25 cellular contexts compared by ENCODE assay signal in genomic region chr22:26784772-26785171, GRCh38.
DNase-seq lines count a peak whose midpoint lies in the region; ATAC-seq, FAIRE-seq and TF ChIP-seq lines count a peak whose summit lies in the region.
"Had no signal": no experiment of that assay in that cellular context is flagged by ENCODE, and none has a peak within 500 bp of the region (broad histone marks: within the 10 kb centered on the region; RNA-seq: fewer than 3 reads in every experiment).

No MANE protein-coding gene starts in this region.

- DNase-seq in K562 (ENCODE audit: extremely low read depth in 1 of 4, low spot score in 3 of 4) (no peak), nephron progenitor cell (no peak), NCI-H1436 (lab: John Stamatoyannopoulos, UW) (no peak), A172 (ENCODE audit: low spot score) (no peak)
- DNase-seq in stimulated activated naive CD8-positive, alpha-beta T cell treated with anti-CD3 and anti-CD28 coated beads, Interleukin-15, Interleukin-2, amounts not matched to agents 100 U/mL and 50 U/mL, for 24 hours, result no peak
- DNase-seq: 8988T; AML-193; C1 segment of cervical spinal cord; CD4-positive, alpha-beta memory T cell; CD4-positive, CD25-positive, alpha-beta regulatory T cell; CD8-positive, alpha-beta memory T cell; COR-L47; DMS 273 treated with DMSO at 0.1 percent for 48 hours; DMS153; DMS53; DMS79; DND-41; EL; GDM1 had no signal

- no peak for TF ChIP-seq EP300 in K562 (IDR thresholded peaks at IDR 0.05; ENCODE audit: low read length)

- H4K20me1 ChIP-seq in K562 (replicated peaks; ENCODE audit: control insufficient read depth, insufficient read depth, low read length), result no peaks in the 10 kb centered on the region

- TF ChIP-seq POLR2A in K562 (conservative IDR thresholded peaks at IDR 0.05), result no peak

- TF ChIP-seq RAD21 in K562 (CRISPR knock-in tag; conservative IDR thresholded peaks at IDR 0.05 in 1 of 2, IDR thresholded peaks at IDR 0.05 in 1 of 2), result no peak

- peak overlapping the region; percentile 67 for H3K27ac Mint-ChIP-seq in nephron progenitor cell
- H3K27ac Mint-ChIP-seq: B cell, CD14-positive monocyte had no signal

- H3K4me1 ChIP-seq in K562 (replicated peaks in 1 of 2; ENCODE audit: control insufficient read depth in 2 of 2, insufficient read depth in 2 of 2, low read length in 2 of 2), result no peaks in the 10 kb centered on the region
- H3K4me1 ChIP-seq: A549 had no signal

- H3K27ac ChIP-seq in K562 (ENCODE audit: extremely low read depth, low read depth, low read length), result no peak overlapping the region
- H3K27ac ChIP-seq: A549 had no signal

- H3K4me1 Mint-ChIP-seq in nephron progenitor cell, result peaks cover 42% of the 10 kb centered on the region

- no peaks in the 10 kb centered on the region for H3K27me3 ChIP-seq in K562 (ENCODE audit: control insufficient read depth in 2 of 2, insufficient read depth in 2 of 2, low read length in 2 of 2)

- no peaks in the 10 kb centered on the region for H3K9me3 ChIP-seq in K562 (replicated peaks; ENCODE audit: control insufficient read depth, insufficient read depth, low read depth, low read length)

- H3K4me2 ChIP-seq in K562 (ENCODE audit: insufficient read depth, low read length), result no peak overlapping the region
- H3K4me2 ChIP-seq: A549 had no signal

- CTCF ChIA-PET in K562 (lab: Yijun Ruan, JAX; ENCODE audit: low intra/inter-chr PET ratio), result no interaction called here

- H3K9ac ChIP-seq in K562 (ENCODE audit: insufficient read depth in 1 of 2, low read depth in 2 of 2, low read length in 2 of 2), result no peak overlapping the region

- H3K9me3 Mint-ChIP-seq in nephron progenitor cell, result peaks cover 13% of the 10 kb centered on the region
- H3K9me3 Mint-ChIP-seq: CD4-positive, alpha-beta memory T cell; CD8-positive, alpha-beta memory T cell had no signal

- FAIRE-seq in K562 (lab: Jason Lieb, UNC), result no peak
- FAIRE-seq: A549, GM12878, GM12892, GM18507 had no signal

- no peaks in the 10 kb centered on the region for H3K79me2 ChIP-seq in K562 (ENCODE audit: control insufficient read depth, insufficient read depth, low read length)

- ATAC-seq in K562, result no peak
- no peak for ATAC-seq in stimulated activated naive CD8-positive, alpha-beta T cell treated with anti-CD3 and anti-CD28 coated beads, Interleukin-15, Interleukin-2, amounts not matched to agents 100 U/mL and 50 U/mL, for 24 hours
- ATAC-seq: A549, GM12878 had no signal

- no TSS peak for BruUV-seq in K562 (replicated peaks; lab: Mats Ljungman, UMichigan)

- peaks cover 17% of the 10 kb centered on the region for H3K27me3 Mint-ChIP-seq in nephron progenitor cell (ENCODE audit: low read depth, poor library complexity)
- H3K27me3 Mint-ChIP-seq: B cell; CD4-positive, alpha-beta memory T cell; CD4-positive, CD25-positive, alpha-beta regulatory T cell; CD8-positive, alpha-beta memory T cell had no signal

- H3K36me3 Mint-ChIP-seq in nephron progenitor cell (ENCODE audit: low read depth), result peaks cover 16% of the 10 kb centered on the region

- H2AFZ ChIP-seq in K562 (ENCODE audit: low read depth, low read length), result no peak overlapping the region

- H3K36me3 ChIP-seq in K562 (ENCODE audit: control insufficient read depth, insufficient read depth, low read length), result no peaks in the 10 kb centered on the region

- no peak overlapping the region for H3K4me3 Mint-ChIP-seq in nephron progenitor cell
- H3K4me3 Mint-ChIP-seq: B cell; CD14-positive monocyte; CD4-positive, alpha-beta memory T cell; CD4-positive, CD25-positive, alpha-beta regulatory T cell; CD8-positive, alpha-beta memory T cell had no signal

- no peak for TF ChIP-seq CTCF in K562 (IDR thresholded peaks at IDR 0.05 in 2 of 3, conservative IDR thresholded peaks at IDR 0.05 in 1 of 3; ENCODE audit: insufficient read depth in 2 of 3, low read depth in 1 of 3, low read length in 3 of 3)
- TF ChIP-seq CTCF in nephron progenitor cell (IDR thresholded peaks at IDR 0.05), result no peak

- POLR2A ChIA-PET in K562 (lab: Yijun Ruan, JAX), result interaction anchor here (1.8 kb wide), 1 partner anchor 11 kb away, joined by 5 read pairs; no protein-coding TSS in a partner anchor

- no peak overlapping the region for H3K4me3 ChIP-seq in K562
- H3K4me3 ChIP-seq: A549, GM12878 had no signal

- intact Hi-C loops in K562 (cut with micrococcal nuclease), result no loop called here

- H3K9me1 ChIP-seq in K562 (ENCODE audit: control insufficient read depth, insufficient read depth, low read length), result no peaks in the 10 kb centered on the region

- in situ Hi-C loops in K562 (cut with MboI), result no loop called here

- 27% methylated on average over 5 of the region's 6 CpGs for WGBS in K562 (ENCODE audit: insufficient coverage, low coverage, missing lambda C conversion rate)

TF ChIP-seq in K562, 482 proteins besides CTCF, POLR2A, EP300 and RAD21 (continues in another document):
- TF ChIP-seq CEBPG (CRISPR knock-in tag; IDR thresholded peaks at IDR 0.05) (no peak), CEBPG (tag; conservative IDR thresholded peaks at IDR 0.05 in 1 of 2, IDR thresholded peaks at IDR 0.05 in 1 of 2) (no peak), RBM25 (IDR thresholded peaks at IDR 0.05; ENCODE audit: low read depth, low read length, severe bottlenecking) (peak; percentile 27), ZBTB40 (IDR thresholded peaks at IDR 0.05) (peak; percentile 90), ZBTB40 (CRISPR knock-in tag; IDR thresholded peaks at IDR 0.05) (peak; percentile 76)
